20 cellular contexts compared by ENCODE assay signal in the genomic region with DNA sequence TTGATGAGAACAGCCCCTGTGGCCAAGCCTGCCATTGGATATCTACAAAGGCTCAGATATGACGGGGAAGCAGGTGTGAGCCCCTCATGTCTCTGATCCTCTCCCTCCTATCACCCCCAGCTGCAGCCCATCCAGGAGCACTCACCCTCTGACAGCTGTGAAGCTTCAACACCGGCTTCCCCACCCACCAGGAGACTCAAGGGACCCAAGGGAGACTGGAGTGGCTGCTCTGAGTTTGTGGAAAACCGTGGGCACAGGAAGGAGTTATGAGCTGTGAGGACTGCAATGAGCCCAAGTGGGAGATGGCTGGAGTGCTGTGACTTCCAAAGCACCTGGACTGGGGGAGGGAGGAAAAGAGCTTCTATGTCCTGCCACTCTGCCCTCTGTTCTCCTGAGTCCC. TPM values are rescaled to one million over a fixed set of nuclear protein-coding genes. Genes with fewer than 3 reads are reported as not detected.
"Had no signal": no experiment of that assay in that cellular context is flagged by ENCODE, and none has a peak within 500 bp of the region (broad histone marks: within the 10 kb centered on the region; RNA-seq: fewer than 3 reads in every experiment).

No MANE protein-coding gene starts in this region.

- H3K27me3 Mint-ChIP-seq: activated CD8-positive, alpha-beta T cell treated with anti-CD3 and anti-CD28 coated beads for 36 hours had no signal

- H2AFZ ChIP-seq: hepatocyte had no signal

- H3K4me3 ChIP-seq: esophagus squamous epithelium, hepatocyte, lung, psoas muscle, right lobe of liver, upper lobe of right lung had no signal

- ATAC-seq: activated CD8-positive, alpha-beta T cell treated with anti-CD3 and anti-CD28 coated beads for 36 hours; left colon; psoas muscle; right lobe of liver; stimulated activated naive B cell treated with anti-CD40 and anti-IgM and Interleukin-4, amounts not matched to agents 10 μg/mL and 1 μg/mL and 100 μg/mL, for 72 hours; upper lobe of right lung had no signal

- H3K9me3 ChIP-seq: right lobe of liver, upper lobe of right lung had no signal

- H3K4me2 ChIP-seq: hepatocyte had no signal

- H3K36me3 ChIP-seq: esophagus squamous epithelium, right lobe of liver, upper lobe of right lung had no signal

- H3K4me1 ChIP-seq: esophagus squamous epithelium, psoas muscle, right lobe of liver, upper lobe of right lung had no signal

- H3K4me3 Mint-ChIP-seq: activated CD4-positive, alpha-beta T cell treated with anti-CD3 and anti-CD28 coated beads, Interleukin-2, amount 10 ng/mL, durations not matched to agents 24 days and 14 days; activated CD8-positive, alpha-beta T cell treated with anti-CD3 and anti-CD28 coated beads for 36 hours; nephron progenitor cell; stimulated activated naive B cell treated with anti-CD40 and anti-IgM and Interleukin-4, amounts not matched to agents 10 μg/mL and 1 μg/mL and 100 μg/mL, for 72 hours had no signal

- H3K79me2 ChIP-seq: hepatocyte had no signal

- H3K27ac ChIP-seq: esophagus squamous epithelium, hepatocyte, psoas muscle, right lobe of liver, upper lobe of right lung had no signal

- DNase-seq: activated CD4-positive, alpha-beta T cell treated with anti-CD3 and anti-CD28 coated beads, Interleukin-2, amount 10 ng/mL, durations not matched to agents 24 days and 14 days; activated CD8-positive, alpha-beta T cell treated with anti-CD3 and anti-CD28 coated beads for 36 hours; activated naive CD4-positive, alpha-beta T cell treated with anti-CD3 and anti-CD28 coated beads, Interleukin-2, amount 50 U/mL, for 16 hours; activated T-cell treated with anti-CD3 and anti-CD28 coated beads, Interleukin-2, amount 50 U/mL, for 1 hour; aorta; effector CD8-positive, alpha-beta T cell; esophagus squamous epithelium; left colon; midbrain; nephron progenitor cell; psoas muscle; stimulated activated naive B cell treated with anti-CD40 and anti-IgM and Interleukin-4, amounts not matched to agents 10 μg/mL and 1 μg/mL and 100 μg/mL, for 72 hours; T-helper 1 cell; T-helper 9 cell; upper lobe of right lung had no signal

- H3K27ac Mint-ChIP-seq: activated CD4-positive, alpha-beta T cell treated with anti-CD3 and anti-CD28 coated beads, Interleukin-2, amount 10 ng/mL, durations not matched to agents 24 days and 14 days; activated CD8-positive, alpha-beta T cell treated with anti-CD3 and anti-CD28 coated beads for 36 hours; activated T-helper 2 cell treated with anti-CD3 and anti-CD28 coated beads, Interferon-gamma antibody, Interleukin-2, Interleukin-4, amounts not matched to agents 10 μg/mL and 5 μg/mL and 100 μg/mL, durations not matched to agents 14 hours and 24 hours and 36 hours; nephron progenitor cell; stimulated activated naive B cell treated with anti-CD40 and anti-IgM and Interleukin-4, amounts not matched to agents 10 μg/mL and 1 μg/mL and 100 μg/mL, for 72 hours had no signal

- H3K27me3 ChIP-seq: hepatocyte, right lobe of liver, upper lobe of right lung had no signal

RNA-seq across cellular contexts. Expression of a gene that starts 52.6 kb away (rescaled TPM):
- total RNA-seq: endothelial cell of umbilical vein had no signal
- polyA plus RNA-seq: endothelial cell of umbilical vein had no signal
